ENCODE assay signal across 8 cellular contexts in the genomic region with DNA sequence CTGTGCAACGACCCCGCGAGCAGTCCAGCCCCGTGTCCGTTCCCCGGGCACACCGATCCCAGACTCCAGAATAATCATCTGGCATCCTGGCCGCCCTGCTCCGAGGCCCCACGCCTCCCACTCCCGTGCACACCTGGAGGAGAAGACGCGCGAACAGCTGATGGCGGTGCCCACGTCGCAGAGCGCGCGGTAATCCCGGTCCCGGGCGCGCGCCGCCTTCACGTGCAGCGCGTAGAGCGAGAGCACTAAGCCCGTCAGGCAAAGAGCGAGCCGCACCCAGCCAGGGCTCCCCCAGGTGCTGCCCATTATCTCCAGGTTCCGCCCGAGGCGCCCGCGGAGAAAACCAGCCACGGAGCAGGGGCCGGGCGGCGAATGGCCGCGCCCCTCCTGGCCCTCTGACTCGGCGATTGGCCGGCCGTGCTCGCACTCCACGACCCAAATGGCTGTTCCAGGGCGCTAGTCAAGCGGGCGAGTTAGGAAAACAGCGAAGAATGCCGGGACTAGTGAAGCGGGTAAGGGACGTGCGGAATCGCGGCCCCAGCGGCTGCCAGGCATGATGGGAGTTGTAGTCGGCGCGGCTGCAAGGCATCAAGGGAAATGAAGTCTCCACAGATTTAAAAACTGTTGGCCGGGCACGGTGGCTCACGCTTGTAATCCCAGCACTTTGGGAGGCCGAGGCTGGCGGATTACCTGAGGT. TPM values are rescaled to one million over a fixed set of nuclear protein-coding genes. Genes with fewer than 3 reads are reported as not detected.
DNase-seq lines count a peak whose midpoint lies in the region; ATAC-seq and TF ChIP-seq lines count a peak whose summit lies in the region.

A gene (minus strand): TSS at position 374 of the 697 bp plus-strand sequence. CDS start 68 bp downstream, at position 306.

- H3K4me1 ChIP-seq in HEK293 (ENCODE audit: control insufficient read depth, insufficient read depth, low read length) (peaks cover 3% of the 10 kb centered on the region; the same call in 1 of the 2 replicates), gastroesophageal sphincter (peaks cover 0 to 28% (median 6%) of the 10 kb centered on the region in 3 donors), suprapubic skin (peaks cover 27% of the 10 kb centered on the region)

- no CpG with 5 or more reads among the region's 69 CpGs for WGBS in gastroesophageal sphincter (ENCODE audit: low coverage in 1 of 2), 2 donors
- WGBS in suprapubic skin = 0% methylated on average over 26 of the region's 69 CpGs

- no peak for TF ChIP-seq EP300 in gastroesophageal sphincter (IDR thresholded peaks at IDR 0.05)
- TF ChIP-seq EP300 in suprapubic skin (IDR thresholded peaks at IDR 0.05) = no peak

- DNase-seq in GM03348 (ENCODE audit: low spot score) (peak; percentile 97), MV-4-11 (lab: John Stamatoyannopoulos, UW) (peak; percentile 95), SK-N-MC (ENCODE audit: low read depth, low spot score) (peak; percentile 76), nucleus accumbens (lab: John Stamatoyannopoulos, UW) (peak; percentile 47 to 97 (median 90)), suprapubic skin (ENCODE audit: low spot score in 2 of 2) (peak; percentile 97)
- DNase-seq in activated naive CD4-positive, alpha-beta T cell treated with anti-CD3 and anti-CD28 coated beads, Interleukin-2, amount 10 ng/mL, durations not matched to agents 7 days and 5 days = peak; percentile 93

- peak within 1 kb of the TSS; percentile 79 for H3K4me3 ChIP-seq in HEK293 (ENCODE audit: low read depth, low read length)
- peak within 1 kb of the TSS; percentile 93 for H3K4me3 ChIP-seq in SK-N-MC
- peak within 1 kb of the TSS; percentile 51 to 86 for H3K4me3 ChIP-seq in gastroesophageal sphincter
- H3K4me3 ChIP-seq in suprapubic skin = peak within 1 kb of the TSS; percentile 87

- H3K27ac Mint-ChIP-seq in activated naive CD4-positive, alpha-beta T cell treated with anti-CD3 and anti-CD28 coated beads, Interleukin-2, amount 10 ng/mL, durations not matched to agents 7 days and 5 days = peak within 1 kb of the TSS; percentile 94

- H3K9ac ChIP-seq in SK-N-MC (ENCODE audit: insufficient read length) = peak within 1 kb of the TSS; percentile 89

- peak; percentile 43 to 62 for TF ChIP-seq POLR2A in gastroesophageal sphincter (IDR thresholded peaks at IDR 0.05)
- TF ChIP-seq POLR2A in suprapubic skin (IDR thresholded peaks at IDR 0.05) = peak in 1 of 2 donors; percentile 25

- ATAC-seq in gastroesophageal sphincter = peak; percentile 97

- peaks cover 11% of the 10 kb centered on the region for H3K36me3 Mint-ChIP-seq in activated naive CD4-positive, alpha-beta T cell treated with anti-CD3 and anti-CD28 coated beads, Interleukin-2, amount 10 ng/mL, durations not matched to agents 7 days and 5 days

- no peaks in the 10 kb centered on the region for H3K9me3 Mint-ChIP-seq in activated naive CD4-positive, alpha-beta T cell treated with anti-CD3 and anti-CD28 coated beads, Interleukin-2, amount 10 ng/mL, durations not matched to agents 7 days and 5 days

- peaks cover 0 to 22% of the 10 kb centered on the region in 2 experiments; a peak in 2 of 3 replicates for H3K36me3 ChIP-seq in HEK293 (ENCODE audit: control insufficient read depth in 2 of 2, insufficient read depth in 1 of 2, low read length in 2 of 2)
- peaks cover 12% of the 10 kb centered on the region; the same call in 1 of the 2 replicates for H3K36me3 ChIP-seq in SK-N-MC (ENCODE audit: insufficient read depth, low read length)
- peaks cover 0 to 26% of the 10 kb centered on the region in 2 donors for H3K36me3 ChIP-seq in gastroesophageal sphincter
- H3K36me3 ChIP-seq in suprapubic skin = peaks cover 13% of the 10 kb centered on the region

- H3K27me3 ChIP-seq in gastroesophageal sphincter (no peaks in the 10 kb centered on the region), suprapubic skin (no peaks in the 10 kb centered on the region)

- H3K4me1 Mint-ChIP-seq in activated naive CD4-positive, alpha-beta T cell treated with anti-CD3 and anti-CD28 coated beads, Interleukin-2, amount 10 ng/mL, durations not matched to agents 7 days and 5 days = peaks cover 37% of the 10 kb centered on the region

- peaks cover 6% of the 10 kb centered on the region for H3K27me3 Mint-ChIP-seq in activated naive CD4-positive, alpha-beta T cell treated with anti-CD3 and anti-CD28 coated beads, Interleukin-2, amount 10 ng/mL, durations not matched to agents 7 days and 5 days

- H3K27ac ChIP-seq in HEK293 (ENCODE audit: extremely low read depth, low read depth, low read length) (peak within 1 kb of the TSS; percentile 85), SK-N-MC (peak within 1 kb of the TSS; percentile 78), gastroesophageal sphincter (peak within 1 kb of the TSS; percentile 55 to 95 (median 86)), suprapubic skin (peak within 1 kb of the TSS; percentile 86)

- H3K4me3 Mint-ChIP-seq in activated naive CD4-positive, alpha-beta T cell treated with anti-CD3 and anti-CD28 coated beads, Interleukin-2, amount 10 ng/mL, durations not matched to agents 7 days and 5 days = peak within 1 kb of the TSS; percentile 93

- no peaks in the 10 kb centered on the region for H3K9me3 ChIP-seq in HEK293 (ENCODE audit: control insufficient read depth, insufficient read depth, low read depth, low read length)
- H3K9me3 ChIP-seq in SK-N-MC (ENCODE audit: low read depth, low read length) = no peaks in the 10 kb centered on the region
- H3K9me3 ChIP-seq in gastroesophageal sphincter = no peaks in the 10 kb centered on the region
- H3K9me3 ChIP-seq in suprapubic skin = no peaks in the 10 kb centered on the region

- POLR2A ChIA-PET in HEK293 (lab: Yijun Ruan, JAX) = interaction anchor here (0.7 to 4.0 kb wide), 5 partner anchors 10 to 85 kb away, joined by 3 to 26 read pairs (median 7); a partner anchor contains a TSS

- TF ChIP-seq CTCF in HEK293 (tag by site-specific recombination; IDR thresholded peaks at IDR 0.05) (no peak), gastroesophageal sphincter (IDR thresholded peaks at IDR 0.05) (peak in 3 of 4 experiments; percentile 5 to 24 (median 17)), suprapubic skin (IDR thresholded peaks at IDR 0.05) (no peak)

- CTCF ChIA-PET in HEK293 (lab: Yijun Ruan, JAX) = interaction anchor here (0.7 to 1.2 kb wide), 3 partner anchors 23 to 269 kb away, joined by 3 to 4 read pairs (median 3); no protein-coding TSS in a partner anchor
- CTCF ChIA-PET in activated naive CD4-positive, alpha-beta T cell treated with anti-CD3 and anti-CD28 coated beads, Interleukin-2, amount 10 ng/mL, durations not matched to agents 7 days and 5 days (lab: Charles Lee) = interaction anchor here (0.7 to 1.8 kb wide), 2 partner anchors 109 to 293 kb away, joined by 3 to 12 read pairs; a partner anchor contains a TSS

TF ChIP-seq in HEK293, 187 proteins besides CTCF, POLR2A, EP300 and RAD21 (continues in another document):
- TF ChIP-seq ZNF155 (tag by site-specific recombination; IDR thresholded peaks at IDR 0.05) (no peak), PRDM1 (tag by site-specific recombination; IDR thresholded peaks at IDR 0.05) (no peak), ZNF211 (tag by site-specific recombination; IDR thresholded peaks at IDR 0.05; ENCODE audit: low read depth) (no peak), ZNF600 (tag by site-specific recombination; IDR thresholded peaks at IDR 0.05) (0 out of 2 replicates have a peak, but pooled peaks have one; percentile 53), OVOL3 (tag by site-specific recombination; IDR thresholded peaks at IDR 0.05) (no peak), ZNF670 (tag by site-specific recombination; IDR thresholded peaks at IDR 0.05; ENCODE audit: low read depth) (no peak), YY1 (tag by site-specific recombination; IDR thresholded peaks at IDR 0.05) (0 out of 2 replicates have a peak, but pooled peaks have one; percentile 26), ZNF610 (tag by site-specific recombination; IDR thresholded peaks at IDR 0.05; ENCODE audit: borderline replicate concordance) (0 out of 2 replicates have a peak, but pooled peaks have one; percentile 10), ZNF16 (tag by site-specific recombination; IDR thresholded peaks at IDR 0.05; ENCODE audit: low read depth) (no peak)
- TF ChIP-seq, protein P1, sequence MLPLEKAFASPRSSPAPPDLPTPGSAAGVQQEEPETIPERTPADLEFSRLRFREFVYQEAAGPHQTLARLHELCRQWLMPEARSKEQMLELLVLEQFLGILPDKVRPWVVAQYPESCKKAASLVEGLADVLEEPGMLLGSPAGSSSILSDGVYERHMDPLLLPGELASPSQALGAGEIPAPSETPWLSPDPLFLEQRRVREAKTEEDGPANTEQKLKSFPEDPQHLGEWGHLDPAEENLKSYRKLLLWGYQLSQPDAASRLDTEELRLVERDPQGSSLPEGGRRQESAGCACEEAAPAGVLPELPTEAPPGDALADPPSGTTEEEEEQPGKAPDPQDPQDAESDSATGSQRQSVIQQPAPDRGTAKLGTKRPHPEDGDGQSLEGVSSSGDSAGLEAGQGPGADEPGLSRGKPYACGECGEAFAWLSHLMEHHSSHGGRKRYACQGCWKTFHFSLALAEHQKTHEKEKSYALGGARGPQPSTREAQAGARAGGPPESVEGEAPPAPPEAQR (tag by site-specific recombination; IDR thresholded peaks at IDR 0.05) = no peak
- TF ChIP-seq, protein P2, sequence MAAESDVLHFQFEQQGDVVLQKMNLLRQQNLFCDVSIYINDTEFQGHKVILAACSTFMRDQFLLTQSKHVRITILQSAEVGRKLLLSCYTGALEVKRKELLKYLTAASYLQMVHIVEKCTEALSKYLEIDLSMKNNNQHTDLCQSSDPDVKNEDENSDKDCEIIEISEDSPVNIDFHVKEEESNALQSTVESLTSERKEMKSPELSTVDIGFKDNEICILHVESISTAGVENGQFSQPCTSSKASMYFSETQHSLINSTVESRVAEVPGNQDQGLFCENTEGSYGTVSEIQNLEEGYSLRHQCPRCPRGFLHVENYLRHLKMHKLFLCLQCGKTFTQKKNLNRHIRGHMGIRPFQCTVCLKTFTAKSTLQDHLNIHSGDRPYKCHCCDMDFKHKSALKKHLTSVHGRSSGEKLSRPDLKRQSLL (tag by site-specific recombination; IDR thresholded peaks at IDR 0.05) = peak; percentile 40; the same call in 1 of the 2 replicates
- TF ChIP-seq, protein P3, sequence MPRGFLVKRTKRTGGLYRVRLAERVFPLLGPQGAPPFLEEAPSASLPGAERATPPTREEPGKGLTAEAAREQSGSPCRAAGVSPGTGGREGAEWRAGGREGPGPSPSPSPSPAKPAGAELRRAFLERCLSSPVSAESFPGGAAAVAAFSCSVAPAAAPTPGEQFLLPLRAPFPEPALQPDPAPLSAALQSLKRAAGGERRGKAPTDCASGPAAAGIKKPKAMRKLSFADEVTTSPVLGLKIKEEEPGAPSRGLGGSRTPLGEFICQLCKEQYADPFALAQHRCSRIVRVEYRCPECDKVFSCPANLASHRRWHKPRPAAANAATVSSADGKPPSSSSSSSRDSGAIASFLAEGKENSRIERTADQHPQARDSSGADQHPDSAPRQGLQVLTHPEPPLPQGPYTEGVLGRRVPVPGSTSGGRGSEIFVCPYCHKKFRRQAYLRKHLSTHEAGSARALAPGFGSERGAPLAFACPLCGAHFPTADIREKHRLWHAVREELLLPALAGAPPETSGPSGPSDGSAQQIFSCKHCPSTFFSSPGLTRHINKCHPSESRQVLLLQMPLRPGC (tag by site-specific recombination; IDR thresholded peaks at IDR 0.05) = no peak

RNA-seq across cellular contexts. Expression of the gene that starts here (rescaled TPM):
- total RNA-seq in gastroesophageal sphincter (100 to 1,000 TPM in 3 of 4 donors, 10 to 100 TPM in 1; 93.6 to 119 (median 107) TPM), suprapubic skin (10 to 100 TPM; 53.8 to 79.3 (median 68.0) TPM)

Comparison
In these comparisons a context has a peak if more than half of its experiments do, and no peak if none do; other contexts are left out.
1. Peak in every context shown above with its lines: DNase-seq, ATAC-seq, H3K4me3 ChIP-seq and H3K27ac ChIP-seq.
2. CTCF ChIP-seq: peak in gastroesophageal sphincter (3 of 4); none in HEK293 (single experiment) and suprapubic skin (0 of 2).